In the genomic region with DNA sequence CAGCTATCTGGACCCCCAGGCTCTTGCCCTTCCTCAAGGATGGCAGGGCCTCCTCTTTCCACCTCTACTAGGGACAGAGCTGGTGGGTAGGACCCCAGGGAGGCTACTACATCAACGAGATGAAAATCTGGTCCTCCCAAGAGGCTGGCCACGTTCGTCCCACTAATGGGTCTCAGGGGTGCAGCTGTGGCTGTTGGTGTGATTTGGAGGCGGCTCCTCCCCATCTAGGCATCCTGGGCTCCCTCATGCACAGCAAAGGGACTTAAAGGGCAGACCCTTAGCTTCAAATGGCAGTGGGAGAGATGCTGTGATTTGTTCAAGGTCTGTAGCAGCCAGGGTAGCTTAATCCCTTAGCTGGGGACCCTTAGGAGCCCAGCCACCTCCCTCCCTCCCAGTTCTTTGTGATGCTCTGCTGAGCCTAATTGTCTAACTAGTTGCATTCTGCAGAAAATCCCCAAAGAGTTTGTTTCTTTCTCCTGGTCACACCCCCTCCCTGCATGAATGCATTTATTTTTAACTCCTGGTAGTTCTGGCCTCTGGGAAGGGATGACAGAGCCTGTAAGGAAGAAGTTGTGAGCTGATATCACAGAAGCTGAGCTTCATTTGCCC, we compare ENCODE assay signal across 17 cellular contexts. TPM values are rescaled to one million over a fixed set of nuclear protein-coding genes. Genes with fewer than 3 reads are reported as not detected.
A peak's percentile ranks its signal among the peaks of the same experiment; 100 is the strongest.
DNase-seq lines count a peak whose midpoint lies in the region; ATAC-seq and TF ChIP-seq lines count a peak whose summit lies in the region.
"Had no signal": no experiment of that assay in that cellular context is flagged by ENCODE, and none has a peak within 500 bp of the region (broad histone marks: within the 10 kb centered on the region; RNA-seq: fewer than 3 reads in every experiment).

No MANE protein-coding gene starts in this region.

- H2BK12ac ChIP-seq in mesenchymal stem cell (ENCODE audit: low read length in 2 of 2) = no peak overlapping the region

- H3K27ac Mint-ChIP-seq in GM23338 = no peak overlapping the region
- peak overlapping the region; percentile 25 for H3K27ac Mint-ChIP-seq in dendritic cell treated with granulocyte-macrophage colony-stimulating factor and Interleukin-4, amounts not matched to agents 40 ng/mL and 50 ng/mL, for 4 days
- H3K27ac Mint-ChIP-seq: CD8-positive, alpha-beta T cell had no signal

- ATAC-seq in GM23338 = peak; percentile 70
- ATAC-seq: CD8-positive, alpha-beta T cell had no signal

- H3K9me2 ChIP-seq in GM23338 (ENCODE audit: insufficient read depth) = no peaks in the 10 kb centered on the region

- peak overlapping the region; percentile 35 for H4K91ac ChIP-seq in mesenchymal stem cell (ENCODE audit: low read length)

- 89% methylated on average over 4 of the region's 4 CpGs for WGBS in mesenchymal stem cell
- WGBS in thyroid gland, 2 donors = 29 to 76% methylated on average over 1 to 4 of the region's 4 CpGs

- TF ChIP-seq POLR2A in thyroid gland (IDR thresholded peaks at IDR 0.05) = no peak

- no peaks in the 10 kb centered on the region for H3K79me1 ChIP-seq in mesenchymal stem cell (replicated peaks; ENCODE audit: low read length, poor library complexity, severe bottlenecking)

- no peak overlapping the region for H2BK15ac ChIP-seq in mesenchymal stem cell (ENCODE audit: low read depth, poor library complexity, severe bottlenecking)

- H3K4me3 Mint-ChIP-seq in GM23338 = no peak overlapping the region
- H3K4me3 Mint-ChIP-seq in dendritic cell treated with granulocyte-macrophage colony-stimulating factor and Interleukin-4, amounts not matched to agents 40 ng/mL and 50 ng/mL, for 4 days = no peak overlapping the region
- H3K4me3 Mint-ChIP-seq: CD8-positive, alpha-beta T cell had no signal

- no peak overlapping the region for H3K4ac ChIP-seq in mesenchymal stem cell (ENCODE audit: low read depth in 1 of 2, low read length in 2 of 2)

- TF ChIP-seq CTCF in GM23338 (conservative IDR thresholded peaks at IDR 0.05; ENCODE audit: low read depth in 2 of 2) = no peak
- TF ChIP-seq CTCF in thyroid gland (IDR thresholded peaks at IDR 0.05) = no peak

- no peaks in the 10 kb centered on the region for H3K27me3 ChIP-seq in GM23338 (ENCODE audit: insufficient read depth)
- peaks cover 16 to 31% of the 10 kb centered on the region in 2 experiments for H3K27me3 ChIP-seq in mesenchymal stem cell (ENCODE audit: control insufficient read depth in 1 of 2, insufficient read depth in 1 of 2, low read length in 2 of 2)
- no peaks in the 10 kb centered on the region for H3K27me3 ChIP-seq in thyroid gland
- H3K27me3 ChIP-seq: Peyer's patch had no signal

- no peaks in the 10 kb centered on the region for H4K20me1 ChIP-seq in GM23338 (replicated peaks; ENCODE audit: insufficient read depth)

- H4K8ac ChIP-seq in mesenchymal stem cell (ENCODE audit: low read length) = no peak overlapping the region

- no peak overlapping the region for H2BK5ac ChIP-seq in mesenchymal stem cell (ENCODE audit: low read depth, low read length, poor library complexity, severe bottlenecking)

- H3K4me2 ChIP-seq in GM23338 (peak overlapping the region; percentile 28; the same call in 1 of the 2 replicates), mesenchymal stem cell (ENCODE audit: low read length, poor library complexity, severe bottlenecking) (no peak overlapping the region)

- no peak overlapping the region for H3K23ac ChIP-seq in mesenchymal stem cell (ENCODE audit: low read length in 2 of 2)

- H3K9ac ChIP-seq in mesenchymal stem cell (ENCODE audit: low read length) = no peak overlapping the region

- H3K27ac ChIP-seq in GM23338 (ENCODE audit: low read depth) (no peak overlapping the region), mesenchymal stem cell (ENCODE audit: low read length, poor library complexity, severe bottlenecking) (no peak overlapping the region), thyroid gland (peak overlapping the region in 2 of 3 donors; percentile 24 to 56)
- H3K27ac ChIP-seq: C4-2B, Peyer's patch had no signal

- DNase-seq in GM23338 (ENCODE audit: low spot score) (no peak), mesenchymal stem cell (no peak), thyroid gland (no peak), HPDE6-E6E7 (ENCODE audit: extremely low spot score) (no peak), SW480 (ENCODE audit: low spot score) (no peak), NOMO-1 treated with DMSO at 0.1 percent for 48 hours (lab: John Stamatoyannopoulos, UW; ENCODE audit: unreplicated experiment) (no peak), ureter (ENCODE audit: low spot score) (no peak)
- DNase-seq: CD8-positive, alpha-beta T cell; MM.1S; NCI-H2029; NCI-H446 treated with DMSO at 0.1 percent for 48 hours; NCI-H526 treated with DMSO at 0.1 percent for 48 hours; SHP77 treated with DMSO at 0.1 percent for 48 hours had no signal

- intact Hi-C loops in dendritic cell treated with granulocyte-macrophage colony-stimulating factor and Interleukin-4, amounts not matched to agents 40 ng/mL and 50 ng/mL, for 4 days (cut with micrococcal nuclease) = no loop called here
- intact Hi-C loops in thyroid gland (cut with DNase I) = no loop called here

- H3K79me2 ChIP-seq in GM23338 (replicated peaks; ENCODE audit: insufficient read depth) = no peaks in the 10 kb centered on the region

- peaks cover 11% of the 10 kb centered on the region; the same call in 1 of the 2 replicates for H3K4me1 ChIP-seq in GM23338 (ENCODE audit: insufficient read depth)
- H3K4me1 ChIP-seq in mesenchymal stem cell (ENCODE audit: control insufficient read depth, insufficient read depth, low read depth, low read length) = peaks cover 1% of the 10 kb centered on the region
- H3K4me1 ChIP-seq in thyroid gland = peaks cover 33 to 40% of the 10 kb centered on the region in 2 donors
- H3K4me1 ChIP-seq: Caco-2, Peyer's patch had no signal

- no peak overlapping the region for H3K18ac ChIP-seq in mesenchymal stem cell (ENCODE audit: low read depth in 1 of 2, low read length in 2 of 2)

- H3K27me3 Mint-ChIP-seq in GM23338 (ENCODE audit: insufficient read depth, low read depth, poor library complexity) = peaks cover 1% of the 10 kb centered on the region
- peaks cover 11% of the 10 kb centered on the region for H3K27me3 Mint-ChIP-seq in dendritic cell treated with granulocyte-macrophage colony-stimulating factor and Interleukin-4, amounts not matched to agents 40 ng/mL and 50 ng/mL, for 4 days

- no peaks in the 10 kb centered on the region for H3K9me3 Mint-ChIP-seq in GM23338
- H3K9me3 Mint-ChIP-seq in dendritic cell treated with granulocyte-macrophage colony-stimulating factor and Interleukin-4, amounts not matched to agents 40 ng/mL and 50 ng/mL, for 4 days = no peaks in the 10 kb centered on the region
- H3K9me3 Mint-ChIP-seq: CD8-positive, alpha-beta T cell had no signal

- no peaks in the 10 kb centered on the region for H3F3A ChIP-seq in GM23338 (replicated peaks; ENCODE audit: low read depth)

- no peak overlapping the region for H2BK120ac ChIP-seq in mesenchymal stem cell (ENCODE audit: low read depth, low read length)

- H3K14ac ChIP-seq in mesenchymal stem cell (ENCODE audit: low read length in 2 of 2) = no peak overlapping the region

- H2AFZ ChIP-seq in GM23338 (peak overlapping the region; percentile 40), mesenchymal stem cell (ENCODE audit: low read depth, low read length) (no peak overlapping the region)

- H2AK5ac ChIP-seq in mesenchymal stem cell (ENCODE audit: low read length, severe bottlenecking) = no peak overlapping the region

- no peaks in the 10 kb centered on the region for H3K9me3 ChIP-seq in mesenchymal stem cell (ENCODE audit: control insufficient read depth, low read length)
- no peaks in the 10 kb centered on the region for H3K9me3 ChIP-seq in thyroid gland
- H3K9me3 ChIP-seq: Caco-2, Peyer's patch had no signal

- H3K36me3 Mint-ChIP-seq in GM23338 (ENCODE audit: low read depth) = no peaks in the 10 kb centered on the region
- H3K36me3 Mint-ChIP-seq in dendritic cell treated with granulocyte-macrophage colony-stimulating factor and Interleukin-4, amounts not matched to agents 40 ng/mL and 50 ng/mL, for 4 days (ENCODE audit: low read depth) = no peaks in the 10 kb centered on the region
- H3K36me3 Mint-ChIP-seq: CD8-positive, alpha-beta T cell had no signal

- peaks cover 8% of the 10 kb centered on the region for H3K4me1 Mint-ChIP-seq in GM23338
- no peaks in the 10 kb centered on the region for H3K4me1 Mint-ChIP-seq in dendritic cell treated with granulocyte-macrophage colony-stimulating factor and Interleukin-4, amounts not matched to agents 40 ng/mL and 50 ng/mL, for 4 days (ENCODE audit: low read depth)

- no peaks in the 10 kb centered on the region for H3K36me3 ChIP-seq in GM23338 (ENCODE audit: insufficient read depth)
- H3K36me3 ChIP-seq in mesenchymal stem cell (ENCODE audit: control insufficient read depth in 1 of 2, insufficient read depth in 2 of 2, low read depth in 1 of 2, low read length in 2 of 2) = no peaks in the 10 kb centered on the region
- H3K36me3 ChIP-seq in thyroid gland = no peaks in the 10 kb centered on the region
- H3K36me3 ChIP-seq: Peyer's patch had no signal

- H3K4me3 ChIP-seq in GM23338 (no peak overlapping the region), mesenchymal stem cell (ENCODE audit: insufficient read depth in 1 of 2, low read depth in 1 of 2, low read length in 2 of 2) (no peak overlapping the region), thyroid gland (replicated peaks in 1 of 3) (no peak overlapping the region)
- H3K4me3 ChIP-seq: Peyer's patch had no signal

TF ChIP-seq in GM23338, 12 proteins besides CTCF, POLR2A, EP300 and RAD21 (continues in another document):
- TF ChIP-seq, protein P1, sequence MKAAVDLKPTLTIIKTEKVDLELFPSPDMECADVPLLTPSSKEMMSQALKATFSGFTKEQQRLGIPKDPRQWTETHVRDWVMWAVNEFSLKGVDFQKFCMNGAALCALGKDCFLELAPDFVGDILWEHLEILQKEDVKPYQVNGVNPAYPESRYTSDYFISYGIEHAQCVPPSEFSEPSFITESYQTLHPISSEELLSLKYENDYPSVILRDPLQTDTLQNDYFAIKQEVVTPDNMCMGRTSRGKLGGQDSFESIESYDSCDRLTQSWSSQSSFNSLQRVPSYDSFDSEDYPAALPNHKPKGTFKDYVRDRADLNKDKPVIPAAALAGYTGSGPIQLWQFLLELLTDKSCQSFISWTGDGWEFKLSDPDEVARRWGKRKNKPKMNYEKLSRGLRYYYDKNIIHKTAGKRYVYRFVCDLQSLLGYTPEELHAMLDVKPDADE (IDR thresholded peaks at IDR 0.05) = no peak
- TF ChIP-seq NANOG (IDR thresholded peaks at IDR 0.05; ENCODE audit: borderline replicate concordance) (no peak), ZNF114 (CRISPR knock-in tag; IDR thresholded peaks at IDR 0.05) (no peak)

RNA-seq across cellular contexts. Expression of gene DYRK4, which starts 18.3 kb away (rescaled TPM):
- total RNA-seq in GM23338 (2014; rRNA removed; shearing (Covaris generic)) = 11.3 and 15.0 TPM in 2 replicates
- 16.9 and 17.3 TPM in 2 replicates for polyA plus RNA-seq in GM23338 (2016; fragmentation: Nextera tagmentation; extraction: Ambion mirVana)
- 38.1 TPM for polyA plus RNA-seq in mesenchymal stem cell (2013, experiment 1 of 2)
- polyA plus RNA-seq in mesenchymal stem cell (2013, experiment 2 of 2) = 37.1 TPM
- total RNA-seq in thyroid gland (10 to 100 TPM; 23.5 to 46.5 (median 41.7) TPM), ureter (38.5 TPM)

RNA-seq across cellular contexts. Expression of gene RAD51AP1, which starts 41.6 kb away (rescaled TPM):
- 75.2 and 84.5 TPM in 2 replicates for total RNA-seq in GM23338 (2014; rRNA removed; shearing (Covaris generic))
- polyA plus RNA-seq in GM23338 (2016; fragmentation: Nextera tagmentation; extraction: Ambion mirVana) = 112 and 119 TPM in 2 replicates
- 5.9 TPM for polyA plus RNA-seq in mesenchymal stem cell (2013, experiment 1 of 2)
- 5.6 TPM for polyA plus RNA-seq in mesenchymal stem cell (2013, experiment 2 of 2)
- total RNA-seq in thyroid gland = 10 to 100 TPM in 1 of 4 donors, 1 to 10 TPM in 2, under 1 TPM in 1; 0.67 to 10.2 (median 3.1) TPM
- 2.3 TPM for total RNA-seq in ureter

Comparison
In these comparisons a context has a peak if more than half of its experiments do, and no peak if none do; other contexts are left out.
1. H3K27ac ChIP-seq: peak in thyroid gland (2 of 3); none in GM23338 (single experiment) and mesenchymal stem cell (single experiment).